8 cellular contexts compared by ENCODE assay signal in genomic region chr12:94875525-94875924, GRCh38.
DNase-seq lines count a peak whose midpoint lies in the region; ATAC-seq and TF ChIP-seq lines count a peak whose summit lies in the region.

No MANE protein-coding gene starts in this region.

- DNase-seq in NCI-H2029 (lab: John Stamatoyannopoulos, UW) (peak; percentile 65), astrocyte of the spinal cord (ENCODE audit: low read depth, low spot score) (peak; percentile 17), mucosa of descending colon (peak in 1 of 3 donors; percentile 15), NCI-H2196 treated with DMSO at 0.1 percent for 48 hours (lab: John Stamatoyannopoulos, UW; ENCODE audit: unreplicated experiment) (no peak)
- no peak for DNase-seq in activated effector memory CD4-positive, alpha-beta T cell treated with Interleukin-2 at 50 U/mL for 16 hours

- in situ Hi-C loops in astrocyte of the spinal cord (cut with HindIII; ENCODE audit: low sequenced_read_pairs), result no loop called here

- H3K4me3 ChIP-seq in astrocyte of the spinal cord (ENCODE audit: low read depth, low read length), result no peak overlapping the region
- no peak overlapping the region for H3K4me3 ChIP-seq in mucosa of descending colon

- H3K36me3 ChIP-seq in mucosa of descending colon (ENCODE audit: low read depth), result no peaks in the 10 kb centered on the region

- H3K27ac ChIP-seq in 22Rv1, result no peak overlapping the region

- intact Hi-C loops in mucosa of descending colon (cut with DNase I, micrococcal nuclease), result no loop called here

- H3K9me3 ChIP-seq in mucosa of descending colon, result no peaks in the 10 kb centered on the region

- peak; percentile 78 for TF ChIP-seq CTCF in 22Rv1 (IDR thresholded peaks at IDR 0.05)
- peak; percentile 76 for TF ChIP-seq CTCF in GM12873 (IDR thresholded peaks at IDR 0.05; ENCODE audit: insufficient read depth, low read depth, low read length, missing control alignments)
- peak; percentile 19 for TF ChIP-seq CTCF in astrocyte of the spinal cord (IDR thresholded peaks at IDR 0.05; ENCODE audit: low read depth, low read length)
- TF ChIP-seq CTCF in mucosa of descending colon (IDR thresholded peaks at IDR 0.05), result no peak

- peaks cover 5% of the 10 kb centered on the region for H3K4me1 ChIP-seq in mucosa of descending colon (ENCODE audit: low read depth)

- ATAC-seq in HG02763 (IDR thresholded peaks at IDR 0.05; ENCODE audit: unreplicated experiment), result peak; percentile 40
- ATAC-seq in mucosa of descending colon, result peak; percentile 63

Comparison
In these comparisons a context has a peak if more than half of its experiments do, and no peak if none do; other contexts are left out.
1. DNase-seq: peak in NCI-H2029 (single experiment) and astrocyte of the spinal cord (single experiment); none in NCI-H2196 treated with DMSO at 0.1 percent for 48 hours (single experiment) and activated effector memory CD4-positive, alpha-beta T cell treated with Interleukin-2 at 50 U/mL for 16 hours (single experiment).